In the genomic region with DNA sequence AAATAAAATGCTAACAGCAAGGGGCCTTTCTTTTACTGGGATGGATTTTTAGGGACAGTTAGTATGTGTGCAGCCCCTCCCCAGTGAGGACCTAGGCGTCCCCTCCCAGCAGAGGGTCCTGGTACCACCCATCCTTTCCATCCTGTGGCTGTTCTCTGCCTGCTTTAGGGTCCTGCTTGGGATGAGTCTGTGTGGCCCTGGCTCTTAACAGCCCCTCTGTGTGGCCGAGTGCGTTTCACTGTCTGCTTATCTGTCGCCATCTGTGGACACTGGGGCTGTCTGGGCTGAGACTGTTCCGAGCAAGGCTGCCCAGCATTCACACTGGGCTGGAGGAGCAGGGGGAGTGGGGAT, we compare ENCODE assay signal across 19 cellular contexts. TPM values are rescaled to one million over a fixed set of nuclear protein-coding genes. Genes with fewer than 3 reads are reported as not detected.
DNase-seq lines count a peak whose midpoint lies in the region; ATAC-seq and TF ChIP-seq lines count a peak whose summit lies in the region.
"Had no signal": no experiment of that assay in that cellular context is flagged by ENCODE, and none has a peak within 500 bp of the region (broad histone marks: within the 10 kb centered on the region; RNA-seq: fewer than 3 reads in every experiment).

No MANE protein-coding gene starts in this region.

- H3K27me3 Mint-ChIP-seq in activated CD4-positive, alpha-beta T cell treated with anti-CD3 and anti-CD28 coated beads for 36 hours: no peaks in the 10 kb centered on the region
- peaks cover 0 to 1% of the 10 kb centered on the region in 2 donors for H3K27me3 Mint-ChIP-seq in T-cell

- no peaks in the 10 kb centered on the region for H3K36me3 ChIP-seq in RWPE2 (ENCODE audit: low read depth)
- H3K36me3 ChIP-seq in heart right ventricle: no peaks in the 10 kb centered on the region
- no peaks in the 10 kb centered on the region for H3K36me3 ChIP-seq in osteoblast (ENCODE audit: insufficient read depth, low read length)
- H3K36me3 ChIP-seq: adrenal gland had no signal

- H3K27me3 ChIP-seq in RWPE2 (ENCODE audit: insufficient read depth, poor library complexity, severe bottlenecking): no peaks in the 10 kb centered on the region
- no peaks in the 10 kb centered on the region for H3K27me3 ChIP-seq in heart right ventricle
- no peaks in the 10 kb centered on the region for H3K27me3 ChIP-seq in osteoblast (ENCODE audit: insufficient read depth, low read length)
- H3K27me3 ChIP-seq: adrenal gland had no signal

- intact Hi-C loops in heart right ventricle (cut with DNase I): no loop called here
- intact Hi-C loops in activated CD4-positive, alpha-beta T cell treated with anti-CD3 and anti-CD28 coated beads for 36 hours (cut with DNase I, micrococcal nuclease): no loop called here

- H3K27ac ChIP-seq in RWPE2 (ENCODE audit: poor library complexity, severe bottlenecking): no peak overlapping the region
- peak overlapping the region in 9 of 10 donors; percentile 49 to 92 (median 72) for H3K27ac ChIP-seq in heart right ventricle
- no peak overlapping the region for H3K27ac ChIP-seq in osteoblast (ENCODE audit: low read depth, low read length)
- H3K27ac ChIP-seq: adrenal gland had no signal

- TF ChIP-seq CTCF in RWPE2 (IDR thresholded peaks at IDR 0.05; ENCODE audit: poor library complexity, severe bottlenecking): no peak
- TF ChIP-seq CTCF in heart right ventricle (IDR thresholded peaks at IDR 0.05): no peak
- TF ChIP-seq CTCF in osteoblast (IDR thresholded peaks at IDR 0.05; ENCODE audit: extremely low read depth, low read depth, low read length): no peak

- no peak overlapping the region for H3K4me2 ChIP-seq in osteoblast (ENCODE audit: insufficient read depth, low read length)

- no peak overlapping the region for H3K4me3 Mint-ChIP-seq in activated CD4-positive, alpha-beta T cell treated with anti-CD3 and anti-CD28 coated beads for 36 hours
- no peak overlapping the region for H3K4me3 Mint-ChIP-seq in T-cell
- H3K4me3 Mint-ChIP-seq: activated CD4-positive, alpha-beta T cell treated with anti-CD3 and anti-CD28 coated beads, Interleukin-2, amount 10 ng/mL, durations not matched to agents 24 days and 14 days; activated T-cell treated with anti-CD3 and anti-CD28 coated beads, Interleukin-2, amount 50 U/mL, for 4 hours; T-helper 2 cell treated with Interferon-gamma antibody and Interleukin-4, amounts not matched to agents 5 μg/mL and 100 μg/mL, for 36 hours had no signal

- DNase-seq in COLO668 (lab: John Stamatoyannopoulos, UW; ENCODE audit: unreplicated experiment): peak; percentile 43
- DNase-seq in RWPE2 (ENCODE audit: low spot score): peak; percentile 50
- DNase-seq in heart right ventricle: no peak
- peak; percentile 68 for DNase-seq in osteoblast (ENCODE audit: insufficient read length, low spot score, missing footprints)
- DNase-seq in activated CD4-positive, alpha-beta T cell treated with anti-CD3 and anti-CD28 coated beads for 36 hours: no peak
- no peak for DNase-seq in cerebellar nuclear complex (lab: John Stamatoyannopoulos, UW)
- no peak for DNase-seq in T-cell
- DNase-seq: activated CD4-positive, alpha-beta T cell treated with anti-CD3 and anti-CD28 coated beads, Interleukin-2, amount 10 ng/mL, durations not matched to agents 24 days and 14 days; activated T-cell treated with anti-CD3 and anti-CD28 coated beads, Interleukin-2, amount 50 U/mL, for 4 hours; adrenal gland; DND-41; NCI-H1436 treated with DMSO at 0.1 percent for 48 hours had no signal

- no peaks in the 10 kb centered on the region for H3K9me3 Mint-ChIP-seq in activated CD4-positive, alpha-beta T cell treated with anti-CD3 and anti-CD28 coated beads for 36 hours (ENCODE audit: low read depth)
- peaks cover 0 to 2% (median 0%) of the 10 kb centered on the region in 3 donors for H3K9me3 Mint-ChIP-seq in T-cell
- H3K9me3 Mint-ChIP-seq: activated CD4-positive, alpha-beta T cell treated with anti-CD3 and anti-CD28 coated beads, Interleukin-2, amount 10 ng/mL, durations not matched to agents 24 days and 14 days; activated T-cell treated with anti-CD3 and anti-CD28 coated beads, Interleukin-2, amount 50 U/mL, for 4 hours; T-helper 2 cell treated with Interferon-gamma antibody and Interleukin-4, amounts not matched to agents 5 μg/mL and 100 μg/mL, for 36 hours had no signal

- H3K79me2 ChIP-seq in osteoblast (ENCODE audit: insufficient read depth, low read length): no peaks in the 10 kb centered on the region

- no peaks in the 10 kb centered on the region for H3K9me3 ChIP-seq in RWPE2 (ENCODE audit: severe bottlenecking)
- H3K9me3 ChIP-seq in heart right ventricle: peaks cover 0 to 5% (median 0%) of the 10 kb centered on the region in 11 donors
- H3K9me3 ChIP-seq in osteoblast (ENCODE audit: low read depth, low read length): no peaks in the 10 kb centered on the region
- H3K9me3 ChIP-seq: adrenal gland had no signal

- no peaks in the 10 kb centered on the region for H4K20me1 ChIP-seq in osteoblast (ENCODE audit: insufficient read depth, low read length)

- POLR2A ChIA-PET in activated CD4-positive, alpha-beta T cell treated with anti-CD3 and anti-CD28 coated beads for 36 hours (lab: Charles Lee): no interaction called here
- POLR2A ChIA-PET in T-cell (lab: Charles Lee): no interaction called here

- H3K4me1 Mint-ChIP-seq in activated CD4-positive, alpha-beta T cell treated with anti-CD3 and anti-CD28 coated beads for 36 hours: no peaks in the 10 kb centered on the region
- H3K4me1 Mint-ChIP-seq in T-cell: peaks cover 6 to 14% (median 6%) of the 10 kb centered on the region in 3 donors

- no peak for ATAC-seq in RWPE2 (ENCODE audit: low read depth)
- no peak for ATAC-seq in heart right ventricle
- ATAC-seq in activated CD4-positive, alpha-beta T cell treated with anti-CD3 and anti-CD28 coated beads for 36 hours: no peak
- no peak for ATAC-seq in GM21381 (IDR thresholded peaks at IDR 0.05; ENCODE audit: unreplicated experiment)
- ATAC-seq in T-cell (replicated peaks in 1 of 4): no peak
- ATAC-seq: activated T-cell treated with anti-CD3 and anti-CD28 coated beads, Interleukin-2, amount 50 U/mL, for 4 hours had no signal

- H3K4me3 ChIP-seq in RWPE2 (ENCODE audit: severe bottlenecking) (no peak overlapping the region), heart right ventricle (no peak overlapping the region), osteoblast (ENCODE audit: insufficient read depth, low read length) (no peak overlapping the region)
- H3K4me3 ChIP-seq: adrenal gland had no signal

- CTCF ChIA-PET in activated CD4-positive, alpha-beta T cell treated with anti-CD3 and anti-CD28 coated beads for 36 hours (lab: Charles Lee): interaction anchor here (0.6 kb wide), 1 partner anchor 519 kb away, joined by 3 read pairs; no protein-coding TSS in a partner anchor
- CTCF ChIA-PET in T-cell (lab: Charles Lee): no interaction called here

- H2AFZ ChIP-seq in osteoblast (ENCODE audit: low read length): no peak overlapping the region

- no peak overlapping the region for H3K27ac Mint-ChIP-seq in activated CD4-positive, alpha-beta T cell treated with anti-CD3 and anti-CD28 coated beads for 36 hours
- H3K27ac Mint-ChIP-seq in T-cell: no peak overlapping the region
- H3K27ac Mint-ChIP-seq: activated CD4-positive, alpha-beta T cell treated with anti-CD3 and anti-CD28 coated beads, Interleukin-2, amount 10 ng/mL, durations not matched to agents 24 days and 14 days; T-helper 2 cell treated with Interferon-gamma antibody and Interleukin-4, amounts not matched to agents 5 μg/mL and 100 μg/mL, for 36 hours had no signal

- no peaks in the 10 kb centered on the region for H3K36me3 Mint-ChIP-seq in activated CD4-positive, alpha-beta T cell treated with anti-CD3 and anti-CD28 coated beads for 36 hours (ENCODE audit: low read depth)
- no peaks in the 10 kb centered on the region for H3K36me3 Mint-ChIP-seq in T-cell

- H3K4me1 ChIP-seq in RWPE2 (ENCODE audit: insufficient read depth, poor library complexity, severe bottlenecking): no peaks in the 10 kb centered on the region
- H3K4me1 ChIP-seq in heart right ventricle: peaks cover 23 to 97% (median 55%) of the 10 kb centered on the region in 9 donors
- peaks cover 5% of the 10 kb centered on the region for H3K4me1 ChIP-seq in osteoblast (ENCODE audit: insufficient read depth, low read length)

- 57 to 68% methylated on average over 5 of the region's 5 CpGs for WGBS in heart right ventricle, 2 donors

RNA-seq across cellular contexts. Expression of a gene that starts 17.0 kb away (rescaled TPM):
- total RNA-seq in heart right ventricle (100 to 1,000 TPM; 138 to 236 (median 200) TPM), osteoblast (not detected in 2 replicates), T-cell (under 1 TPM; 0.12 to 0.95 (median 0.48) TPM)
- 100 to 1,000 TPM in 1 of 2 donors, 10 to 100 TPM in 1; 16.6 to 115 TPM for polyA plus RNA-seq in heart right ventricle
- total RNA-seq in activated CD4-positive, alpha-beta T cell treated with anti-CD3 and anti-CD28 coated beads for 36 hours: 1 to 10 TPM; 3.3 to 4.6 TPM
- total RNA-seq: fibroblast of lung, lung microvascular endothelial cell, osteocyte, RPMI7951, subcutaneous adipose tissue had no signal
- polyA plus RNA-seq: fibroblast of lung had no signal

Comparison
In these comparisons a context has a peak if more than half of its experiments do, and no peak if none do; other contexts are left out.
1. DNase-seq: peak in COLO668 (single experiment), RWPE2 (single experiment) and osteoblast (single experiment); none in heart right ventricle (0 of 2), activated CD4-positive, alpha-beta T cell treated with anti-CD3 and anti-CD28 coated beads for 36 hours (single experiment), cerebellar nuclear complex (0 of 2) and T-cell (0 of 34).
2. H3K27ac ChIP-seq: peak in heart right ventricle (9 of 10); none in RWPE2 (single experiment) and osteoblast (single experiment).
3. RNA of a gene that starts 17.0 kb away (total RNA-seq): 138 to 236 TPM in heart right ventricle; 3.3 to 4.6 TPM in activated CD4-positive, alpha-beta T cell treated with anti-CD3 and anti-CD28 coated beads for 36 hours, 0.12 to 0.95 TPM in T-cell and not detected in osteoblast; every median in the first group is over 10 times any median in the second.